In genomic region chr1:78884685-78885452, GRCh38 we compare ENCODE assay signal across 1 cellular context.
TF ChIP-seq lines count a peak whose summit lies in the region.

No MANE protein-coding gene starts in this region.

TF ChIP-seq in WTC11, 78 proteins besides CTCF, POLR2A, EP300 and RAD21 (continued from another document):
- TF ChIP-seq ZNF671 (CRISPR knock-in tag; IDR thresholded peaks at IDR 0.05): no peak
- no peak for TF ChIP-seq TCF7 (CRISPR knock-in tag; IDR thresholded peaks at IDR 0.05; ENCODE audit: low read depth)
- TF ChIP-seq FOXJ3 (CRISPR knock-in tag; IDR thresholded peaks at IDR 0.05; ENCODE audit: borderline replicate concordance): no peak
- no peak for TF ChIP-seq ETV6 (CRISPR knock-in tag; IDR thresholded peaks at IDR 0.05)
- TF ChIP-seq ZMAT4 (CRISPR knock-in tag; IDR thresholded peaks at IDR 0.05): no peak
- no peak for TF ChIP-seq ATF6 (CRISPR knock-in tag; IDR thresholded peaks at IDR 0.05)
- TF ChIP-seq CDX4 (CRISPR knock-in tag; IDR thresholded peaks at IDR 0.05; ENCODE audit: borderline replicate concordance): no peak
- no peak for TF ChIP-seq ZNF232 (CRISPR knock-in tag; IDR thresholded peaks at IDR 0.05)
- no peak for TF ChIP-seq NFE2L1 (CRISPR knock-in tag; IDR thresholded peaks at IDR 0.05)
- no peak for TF ChIP-seq STAT6 (CRISPR knock-in tag; conservative IDR thresholded peaks at IDR 0.05; ENCODE audit: low read depth)
TF ChIP-seq in WTC11: peak in this region for 0.
